Comparison of ENCODE assay signal across 9 cellular contexts in the genomic region with DNA sequence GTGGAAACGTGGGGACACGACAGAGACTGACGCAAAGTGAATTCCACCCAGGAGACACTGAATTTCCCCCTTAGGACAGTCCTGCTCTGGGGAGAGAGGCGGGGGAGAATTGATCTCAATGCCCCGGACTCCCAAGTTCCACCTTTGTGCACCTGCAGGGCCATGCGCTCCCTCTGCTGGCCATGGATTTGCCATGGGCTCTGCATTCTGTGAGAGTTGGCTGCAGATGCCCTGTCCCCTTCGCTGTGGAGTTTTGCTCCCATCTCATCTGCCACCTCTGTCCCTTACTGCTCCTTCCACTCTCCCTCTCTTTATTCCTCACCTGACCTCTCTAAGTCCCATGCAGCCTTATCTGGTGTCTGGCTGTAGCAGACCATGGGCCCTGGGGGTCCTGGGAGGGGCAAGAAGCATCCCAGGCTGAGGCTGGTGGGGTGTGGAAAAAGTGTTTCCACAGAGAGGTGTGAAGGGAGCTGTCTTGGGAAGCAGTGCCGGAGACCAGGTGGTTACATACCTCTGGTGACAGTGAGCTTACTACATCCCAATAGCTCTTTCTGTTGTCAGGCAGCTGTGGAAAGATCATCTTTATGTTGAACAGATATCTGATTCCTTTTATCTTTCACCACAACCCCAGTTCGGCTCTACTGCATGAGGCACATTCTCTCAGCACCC. TPM values are rescaled to one million over a fixed set of nuclear protein-coding genes. Genes with fewer than 3 reads are reported as not detected.
DNase-seq lines count a peak whose midpoint lies in the region; ATAC-seq and TF ChIP-seq lines count a peak whose summit lies in the region.
"Had no signal": no experiment of that assay in that cellular context is flagged by ENCODE, and none has a peak within 500 bp of the region (broad histone marks: within the 10 kb centered on the region; RNA-seq: fewer than 3 reads in every experiment).

No MANE protein-coding gene starts in this region.

- H3K9me3 Mint-ChIP-seq in Calu3 (ENCODE audit: low read depth, unreplicated experiment): no peaks in the 10 kb centered on the region
- no peaks in the 10 kb centered on the region for H3K9me3 Mint-ChIP-seq in activated CD8-positive, alpha-beta T cell treated with anti-CD3 and anti-CD28 coated beads for 36 hours

- CTCF ChIA-PET in Calu3 (lab: Charles Lee): interaction anchor here (1.1 to 10.3 kb wide), 5 partner anchors 39 to 179 kb away, joined by 3 to 397 read pairs (median 3); no protein-coding TSS in a partner anchor
- CTCF ChIA-PET in activated CD8-positive, alpha-beta T cell treated with anti-CD3 and anti-CD28 coated beads for 36 hours (lab: Charles Lee): interaction anchor here (1.5 to 2.7 kb wide), 3 partner anchors 39 to 156 kb away, joined by 4 to 14 read pairs (median 10); no protein-coding TSS in a partner anchor

- peak; percentile 98 for TF ChIP-seq CTCF in Calu3 (IDR thresholded peaks at IDR 0.05; ENCODE audit: unreplicated experiment)
- TF ChIP-seq CTCF in activated CD8-positive, alpha-beta T cell treated with anti-CD3 and anti-CD28 coated beads for 36 hours (IDR thresholded peaks at IDR 0.05): no peak

- no peak for ATAC-seq in activated CD8-positive, alpha-beta T cell treated with anti-CD3 and anti-CD28 coated beads for 36 hours
- ATAC-seq in GM21619 (IDR thresholded peaks at IDR 0.05; ENCODE audit: unreplicated experiment) (no peak), GM18907 (IDR thresholded peaks at IDR 0.05; ENCODE audit: unreplicated experiment) (no peak), HG03045 (IDR thresholded peaks at IDR 0.05; ENCODE audit: unreplicated experiment) (no peak), HG03280 (IDR thresholded peaks at IDR 0.05; ENCODE audit: unreplicated experiment) (no peak)

- H3K36me3 Mint-ChIP-seq in Calu3 (ENCODE audit: insufficient read depth, unreplicated experiment): no peaks in the 10 kb centered on the region
- H3K36me3 Mint-ChIP-seq in activated CD8-positive, alpha-beta T cell treated with anti-CD3 and anti-CD28 coated beads for 36 hours (ENCODE audit: low read depth): no peaks in the 10 kb centered on the region

- H3K4me1 Mint-ChIP-seq in Calu3 (ENCODE audit: low read depth, unreplicated experiment): peaks cover 47% of the 10 kb centered on the region
- no peaks in the 10 kb centered on the region for H3K4me1 Mint-ChIP-seq in activated CD8-positive, alpha-beta T cell treated with anti-CD3 and anti-CD28 coated beads for 36 hours (ENCODE audit: low read depth)

- POLR2A ChIA-PET in activated CD8-positive, alpha-beta T cell treated with anti-CD3 and anti-CD28 coated beads for 36 hours (lab: Charles Lee): no interaction called here

- intact Hi-C loops in Calu3 (cut with micrococcal nuclease; ENCODE audit: unreplicated experiment): loop anchor here (1.0 to 2.0 kb wide), 2 partner anchors 178 to 237 kb away; no protein-coding TSS in a partner anchor
- intact Hi-C loops in activated CD8-positive, alpha-beta T cell treated with anti-CD3 and anti-CD28 coated beads for 36 hours (cut with micrococcal nuclease): loop anchor here (5.0 kb wide), 1 partner anchor 176 kb away; no protein-coding TSS in a partner anchor

- no peak overlapping the region for H3K4me3 Mint-ChIP-seq in Calu3 (ENCODE audit: low read depth, unreplicated experiment)
- H3K4me3 Mint-ChIP-seq in activated CD8-positive, alpha-beta T cell treated with anti-CD3 and anti-CD28 coated beads for 36 hours: no peak overlapping the region

- no peak overlapping the region for H3K27ac Mint-ChIP-seq in Calu3 (ENCODE audit: unreplicated experiment)
- no peak overlapping the region for H3K27ac Mint-ChIP-seq in activated CD8-positive, alpha-beta T cell treated with anti-CD3 and anti-CD28 coated beads for 36 hours

- no TSS peak for BruUV-seq in Calu3 (replicated peaks; lab: Mats Ljungman, UMichigan)

- peak; percentile 94 for DNase-seq in Calu3
- peak; percentile 87 for DNase-seq in HT-29 (ENCODE audit: low spot score)
- DNase-seq in activated CD8-positive, alpha-beta T cell treated with anti-CD3 and anti-CD28 coated beads for 36 hours: peak; percentile 43
- peak; percentile 71 for DNase-seq in iPS-NIHi7 (ENCODE audit: extremely low spot score)

- peaks cover 35% of the 10 kb centered on the region for H3K27me3 Mint-ChIP-seq in Calu3 (ENCODE audit: unreplicated experiment)
- H3K27me3 Mint-ChIP-seq in activated CD8-positive, alpha-beta T cell treated with anti-CD3 and anti-CD28 coated beads for 36 hours: peaks cover 13% of the 10 kb centered on the region

RNA-seq across cellular contexts. Expression of a gene that starts 14.3 kb away (rescaled TPM):
- total RNA-seq in Calu3 (2022): not detected in 2 replicates
- not detected in 2 replicates for total RNA-seq in HT-29 (2014; rRNA removed; shearing (Covaris generic))
- not detected for total RNA-seq in activated CD8-positive, alpha-beta T cell treated with anti-CD3 and anti-CD28 coated beads for 36 hours
- total RNA-seq: HT1080 had no signal

Comparison
In these comparisons a context has a peak if more than half of its experiments do, and no peak if none do; other contexts are left out.
1. DNase-seq: peak in every context shown above with its lines; median percentile 94 in Calu3; 87 in HT-29; 71 in iPS-NIHi7; 43 in activated CD8-positive, alpha-beta T cell treated with anti-CD3 and anti-CD28 coated beads for 36 hours.